10 cellular contexts compared by ENCODE assay signal in genomic region chr2:176080540-176081355, GRCh38. TPM values are rescaled to one million over a fixed set of nuclear protein-coding genes. Genes with fewer than 3 reads are reported as not detected.
A peak's percentile ranks its signal among the peaks of the same experiment; 100 is the strongest.
DNase-seq lines count a peak whose midpoint lies in the region; ATAC-seq, FAIRE-seq and TF ChIP-seq lines count a peak whose summit lies in the region.
"Had no signal": no experiment of that assay in that cellular context is flagged by ENCODE, and none has a peak within 500 bp of the region (broad histone marks: within the 10 kb centered on the region; RNA-seq: fewer than 3 reads in every experiment).

No MANE protein-coding gene starts in this region.

- peaks cover 31% of the 10 kb centered on the region for H3K36me3 Mint-ChIP-seq in activated naive CD8-positive, alpha-beta T cell treated with anti-CD3 and anti-CD28 coated beads, Interleukin-2, amount 50 U/mL, for 24 hours (ENCODE audit: low read depth)
- H3K36me3 Mint-ChIP-seq in natural killer cell treated with Interleukin-12 subunit alpha and Interleukin-12 subunit beta and Interleukin-15 and Interleukin-18, amount 100 ng/mL, for 72 hours, result peaks cover 33% of the 10 kb centered on the region

- peak overlapping the region; percentile 33; the same call in 1 of the 2 replicates for H3K4me3 ChIP-seq in H7 (ENCODE audit: insufficient read depth, low read depth, low read length)
- H3K4me3 ChIP-seq: GM12878 had no signal

- H3K36me3 ChIP-seq in H7 (replicated peaks; ENCODE audit: control insufficient read depth, insufficient read depth, low read length), result no peaks in the 10 kb centered on the region

- TF ChIP-seq POLR2A in GM12891 (IDR thresholded peaks at IDR 0.05; ENCODE audit: low read depth, low read length), result no peak

- H3K27ac Mint-ChIP-seq in activated naive CD8-positive, alpha-beta T cell treated with anti-CD3 and anti-CD28 coated beads, Interleukin-2, amount 50 U/mL, for 24 hours, result peak overlapping the region; percentile 67
- peak overlapping the region in 1 of 2 donors; percentile 21 for H3K27ac Mint-ChIP-seq in natural killer cell treated with Interleukin-12 subunit alpha and Interleukin-12 subunit beta and Interleukin-15 and Interleukin-18, amount 100 ng/mL, for 72 hours

- no peak overlapping the region for H3K27ac ChIP-seq in C4-2B

- DNase-seq in H7 (peak; percentile 72), NAMALWA (ENCODE audit: low spot score) (no peak), medulla oblongata (ENCODE audit: extremely low spot score) (no peak), GM12891 (ENCODE audit: insufficient read length, low spot score) (no peak)
- no peak for DNase-seq in activated naive CD8-positive, alpha-beta T cell treated with anti-CD3 and anti-CD28 coated beads, Interleukin-2, amount 50 U/mL, for 24 hours
- DNase-seq in natural killer cell treated with Interleukin-12 subunit alpha and Interleukin-12 subunit beta and Interleukin-15 and Interleukin-18, amount 100 ng/mL, for 72 hours (ENCODE audit: low spot score), result no peak

- 0 out of 2 replicates have a peak, but pooled peaks have one; percentile 33 for TF ChIP-seq CTCF in C4-2B (conservative IDR thresholded peaks at IDR 0.05)

- H3K27me3 ChIP-seq in H7 (ENCODE audit: control insufficient read depth, insufficient read depth, low read length), result peaks cover 98% of the 10 kb centered on the region

- H3K9me3 Mint-ChIP-seq in activated naive CD8-positive, alpha-beta T cell treated with anti-CD3 and anti-CD28 coated beads, Interleukin-2, amount 50 U/mL, for 24 hours, result peaks cover 39% of the 10 kb centered on the region
- H3K9me3 Mint-ChIP-seq in natural killer cell treated with Interleukin-12 subunit alpha and Interleukin-12 subunit beta and Interleukin-15 and Interleukin-18, amount 100 ng/mL, for 72 hours, result no peaks in the 10 kb centered on the region

- no peak for FAIRE-seq in GM12891 (lab: Jason Lieb, UNC)
- FAIRE-seq: GM12878 had no signal

- H3K4me1 Mint-ChIP-seq in activated naive CD8-positive, alpha-beta T cell treated with anti-CD3 and anti-CD28 coated beads, Interleukin-2, amount 50 U/mL, for 24 hours, result peaks cover 29% of the 10 kb centered on the region
- H3K4me1 Mint-ChIP-seq in natural killer cell treated with Interleukin-12 subunit alpha and Interleukin-12 subunit beta and Interleukin-15 and Interleukin-18, amount 100 ng/mL, for 72 hours (ENCODE audit: low read depth in 2 of 2), result peaks cover 5 to 9% of the 10 kb centered on the region in 2 donors

- ATAC-seq in activated naive CD8-positive, alpha-beta T cell treated with anti-CD3 and anti-CD28 coated beads, Interleukin-2, amount 50 U/mL, for 24 hours, result no peak
- no peak for ATAC-seq in natural killer cell treated with Interleukin-12 subunit alpha and Interleukin-12 subunit beta and Interleukin-15 and Interleukin-18, amount 100 ng/mL, for 72 hours
- no peak for ATAC-seq in GM21526 (IDR thresholded peaks at IDR 0.05; ENCODE audit: low FRiP score, unreplicated experiment)
- ATAC-seq: GM12878 had no signal

- H3K27me3 Mint-ChIP-seq in activated naive CD8-positive, alpha-beta T cell treated with anti-CD3 and anti-CD28 coated beads, Interleukin-2, amount 50 U/mL, for 24 hours, result peaks cover 84% of the 10 kb centered on the region
- H3K27me3 Mint-ChIP-seq in natural killer cell treated with Interleukin-12 subunit alpha and Interleukin-12 subunit beta and Interleukin-15 and Interleukin-18, amount 100 ng/mL, for 72 hours, result peaks cover 45 to 69% of the 10 kb centered on the region in 2 donors

- peak overlapping the region; percentile 42 for H3K4me3 Mint-ChIP-seq in activated naive CD8-positive, alpha-beta T cell treated with anti-CD3 and anti-CD28 coated beads, Interleukin-2, amount 50 U/mL, for 24 hours
- peak overlapping the region; percentile 32 for H3K4me3 Mint-ChIP-seq in natural killer cell treated with Interleukin-12 subunit alpha and Interleukin-12 subunit beta and Interleukin-15 and Interleukin-18, amount 100 ng/mL, for 72 hours

TF ChIP-seq in GM12891, 5 proteins besides CTCF, POLR2A, EP300 and RAD21:
- TF ChIP-seq SPI1 (IDR thresholded peaks at IDR 0.05; ENCODE audit: low read depth, low read length) (no peak), TAF1 (IDR thresholded peaks at IDR 0.05; ENCODE audit: low read depth, low read length) (no peak), POU2F2 (IDR thresholded peaks at IDR 0.05; ENCODE audit: low read depth, low read length) (no peak), POLR2AphosphoS5 (IDR thresholded peaks at IDR 0.05; ENCODE audit: low read depth, low read length) (no peak), PAX5 (IDR thresholded peaks at IDR 0.05; ENCODE audit: insufficient read depth, low read length, severe bottlenecking) (no peak)

RNA-seq across cellular contexts. Expression of gene EVX2, which starts 3.0 kb away (rescaled TPM):
- not detected in 2 replicates for total RNA-seq in H7 (2014; rRNA removed; shearing (Covaris generic))
- not detected for total RNA-seq in natural killer cell treated with Interleukin-12 subunit alpha and Interleukin-12 subunit beta and Interleukin-15 and Interleukin-18, amount 100 ng/mL, for 72 hours
- not detected for polyA plus RNA-seq in GM12891 (2012; ENCODE audit: low read depth, missing spikeins)
- total RNA-seq: GM12878, left lobe of liver had no signal
- polyA plus RNA-seq: GM12878 had no signal

RNA-seq across cellular contexts. Expression of gene HOXD13, which starts 11.8 kb away (rescaled TPM):
- total RNA-seq in H7 (2014; rRNA removed; shearing (Covaris generic)), result 0.07 TPM in 1 of 2 replicates, not detected in the other
- not detected for total RNA-seq in natural killer cell treated with Interleukin-12 subunit alpha and Interleukin-12 subunit beta and Interleukin-15 and Interleukin-18, amount 100 ng/mL, for 72 hours
- not detected for polyA plus RNA-seq in GM12891 (2012; ENCODE audit: low read depth, missing spikeins)
- total RNA-seq: GM12878, left lobe of liver had no signal
- polyA plus RNA-seq: GM12878 had no signal

RNA-seq across cellular contexts. Expression of gene HOXD12, which starts 18.8 kb away (rescaled TPM):
- total RNA-seq in H7 (2014; rRNA removed; shearing (Covaris generic)), result not detected in 2 replicates
- total RNA-seq in natural killer cell treated with Interleukin-12 subunit alpha and Interleukin-12 subunit beta and Interleukin-15 and Interleukin-18, amount 100 ng/mL, for 72 hours, result not detected
- not detected for polyA plus RNA-seq in GM12891 (2012; ENCODE audit: low read depth, missing spikeins)
- total RNA-seq: GM12878, left lobe of liver had no signal
- polyA plus RNA-seq: GM12878 had no signal

RNA-seq across cellular contexts. Expression of gene HOXD11, which starts 26.3 kb away (rescaled TPM):
- total RNA-seq in H7 (2014; rRNA removed; shearing (Covaris generic)), result 0.22 TPM in 1 of 2 replicates, not detected in the other
- total RNA-seq in natural killer cell treated with Interleukin-12 subunit alpha and Interleukin-12 subunit beta and Interleukin-15 and Interleukin-18, amount 100 ng/mL, for 72 hours, result not detected
- polyA plus RNA-seq in GM12891 (2012; ENCODE audit: low read depth, missing spikeins), result 0.09 TPM
- total RNA-seq: GM12878, left lobe of liver had no signal
- polyA plus RNA-seq: GM12878 had no signal

RNA-seq across cellular contexts. Expression of gene HOXD10, which starts 35.8 kb away (rescaled TPM):
- total RNA-seq in H7 (2014; rRNA removed; shearing (Covaris generic)), result 0.03 TPM in 1 of 2 replicates, not detected in the other
- not detected for total RNA-seq in natural killer cell treated with Interleukin-12 subunit alpha and Interleukin-12 subunit beta and Interleukin-15 and Interleukin-18, amount 100 ng/mL, for 72 hours
- polyA plus RNA-seq in GM12891 (2012; ENCODE audit: low read depth, missing spikeins), result not detected
- total RNA-seq: GM12878, left lobe of liver had no signal
- polyA plus RNA-seq: GM12878 had no signal
